ENCODE assay signal across 10 cellular contexts in the genomic region with DNA sequence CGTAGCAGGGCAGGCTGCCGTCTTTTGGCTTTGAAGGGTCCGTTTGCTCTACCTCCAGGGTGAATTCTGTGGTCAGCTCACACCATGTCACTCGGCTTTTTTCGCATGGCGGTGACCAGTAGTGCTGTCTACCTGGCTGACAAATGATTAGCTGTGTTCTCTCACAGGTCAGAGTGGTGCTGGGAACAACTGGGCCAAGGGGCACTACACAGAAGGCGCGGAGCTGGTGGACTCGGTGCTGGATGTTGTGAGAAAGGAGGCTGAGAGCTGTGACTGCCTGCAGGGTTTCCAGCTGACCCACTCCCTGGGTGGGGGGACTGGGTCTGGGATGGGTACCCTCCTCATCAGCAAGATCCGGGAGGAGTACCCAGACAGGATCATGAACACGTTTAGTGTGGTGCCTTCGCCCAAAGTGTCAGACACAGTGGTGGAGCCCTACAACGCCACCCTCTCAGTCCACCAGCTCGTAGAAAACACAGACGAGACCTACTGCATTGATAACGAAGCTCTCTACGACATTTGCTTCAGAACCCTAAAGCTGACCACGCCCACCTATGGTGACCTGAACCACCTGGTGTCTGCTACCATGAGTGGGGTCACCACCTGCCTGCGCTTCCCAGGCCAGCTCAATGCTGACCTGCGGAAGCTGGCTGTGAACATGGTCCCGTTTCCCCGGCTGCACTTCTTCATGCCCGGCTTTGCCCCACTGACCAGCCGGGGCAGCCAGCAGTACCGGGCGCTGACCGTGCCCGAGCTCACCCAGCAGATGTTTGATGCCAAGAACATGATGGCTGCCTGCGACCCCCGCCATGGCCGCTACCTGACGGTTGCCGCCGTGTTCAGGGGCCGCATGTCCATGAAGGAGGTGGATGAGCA. TPM values are rescaled to one million over a fixed set of nuclear protein-coding genes. Genes with fewer than 3 reads are reported as not detected.
DNase-seq lines count a peak whose midpoint lies in the region; ATAC-seq and TF ChIP-seq lines count a peak whose summit lies in the region.
"Had no signal": no experiment of that assay in that cellular context is flagged by ENCODE, and none has a peak within 500 bp of the region (broad histone marks: within the 10 kb centered on the region; RNA-seq: fewer than 3 reads in every experiment).

No MANE protein-coding gene starts in this region.

- H2AFZ ChIP-seq in PC-3 (ENCODE audit: low read length): no peak overlapping the region

- no peaks in the 10 kb centered on the region for H3K9me2 ChIP-seq in PC-3 (replicated peaks; ENCODE audit: low read length)

- H3K9me3 ChIP-seq in CD4-positive, alpha-beta memory T cell (ENCODE audit: control insufficient read depth in 1 of 2, low read length in 2 of 2): no peaks in the 10 kb centered on the region
- H3K9me3 ChIP-seq in PC-3 (ENCODE audit: low read length): no peaks in the 10 kb centered on the region

- peak overlapping the region; percentile 60 for H3K27ac ChIP-seq in CD4-positive, alpha-beta memory T cell (ENCODE audit: low read depth, low read length)
- peak overlapping the region; percentile 53 for H3K27ac ChIP-seq in PC-3 (ENCODE audit: low read length)

- no peak for TF ChIP-seq CTCF in PC-3 (conservative IDR thresholded peaks at IDR 0.05; ENCODE audit: low read depth, low read length)
- TF ChIP-seq CTCF in epithelial cell of esophagus (IDR thresholded peaks at IDR 0.05; ENCODE audit: insufficient read depth, low read depth, low read length, missing control alignments): no peak
- no peak for TF ChIP-seq CTCF in osteocyte (IDR thresholded peaks at IDR 0.05)

- POLR2A ChIA-PET in CD4-positive, alpha-beta memory T cell (lab: Charles Lee; ENCODE audit: partially characterized antibody): interaction anchor here (0.7 to 10.3 kb wide), 14 partner anchors 12 to 1133 kb away, joined by 3 to 260 read pairs (median 5); a partner anchor contains a TSS
- POLR2A ChIA-PET in PC-3 (lab: Charles Lee; ENCODE audit: unreplicated experiment): interaction anchor here (0.7 to 1.0 kb wide), 2 partner anchors 19 to 42 kb away, joined by 3 to 32 read pairs; no protein-coding TSS in a partner anchor

- ATAC-seq in PC-3 (no peak), HG02938 (IDR thresholded peaks at IDR 0.05; ENCODE audit: unreplicated experiment) (no peak)

- peaks cover 28% of the 10 kb centered on the region for H3K4me1 ChIP-seq in CD4-positive, alpha-beta memory T cell (ENCODE audit: insufficient read depth, low read length)
- H3K4me1 ChIP-seq in PC-3 (ENCODE audit: insufficient read depth, low read length): peaks cover 31% of the 10 kb centered on the region

- H3F3A ChIP-seq in PC-3 (ENCODE audit: low read length, unreplicated experiment): peaks cover 5% of the 10 kb centered on the region

- H3K9me3 Mint-ChIP-seq in CD4-positive, alpha-beta memory T cell: peaks cover 0 to 9% (median 0%) of the 10 kb centered on the region in 8 donors
- no peaks in the 10 kb centered on the region for H3K9me3 Mint-ChIP-seq in osteocyte (ENCODE audit: unreplicated experiment)

- peaks cover 28% of the 10 kb centered on the region for H4K20me1 ChIP-seq in PC-3 (ENCODE audit: low read length)

- peak overlapping the region; percentile 86 for H3K4me2 ChIP-seq in PC-3 (ENCODE audit: low read length)

- no TSS peak for BruUV-seq in PC-3 (replicated peaks; lab: Mats Ljungman, UMichigan)

- H3K4me1 Mint-ChIP-seq in CD4-positive, alpha-beta memory T cell: peaks cover 6 to 39% (median 22%) of the 10 kb centered on the region in 4 donors
- H3K4me1 Mint-ChIP-seq in osteocyte (ENCODE audit: unreplicated experiment): peaks cover 33% of the 10 kb centered on the region

- H3K4me3 Mint-ChIP-seq in CD4-positive, alpha-beta memory T cell: peak overlapping the region; percentile 80 to 84 (median 82)
- H3K4me3 Mint-ChIP-seq in osteocyte (ENCODE audit: unreplicated experiment): peak overlapping the region; percentile 76

- CTCF ChIA-PET in CD4-positive, alpha-beta memory T cell (lab: Charles Lee; ENCODE audit: partially characterized antibody): interaction anchor here (0.7 to 2.5 kb wide), 3 partner anchors 12 to 113 kb away, joined by 3 to 7 read pairs (median 4); a partner anchor contains a TSS
- CTCF ChIA-PET in PC-3 (lab: Charles Lee): no interaction called here

- H3K9ac ChIP-seq in PC-3 (ENCODE audit: low read length): peak overlapping the region; percentile 89

- peak overlapping the region; percentile 6 to 63 for H3K4me3 ChIP-seq in CD4-positive, alpha-beta memory T cell (ENCODE audit: low read length in 2 of 2)
- H3K4me3 ChIP-seq in PC-3 (ENCODE audit: low read length) (peak overlapping the region; percentile 97), epithelial cell of esophagus (ENCODE audit: low read length) (peak overlapping the region; percentile 76)

- peaks cover 45% of the 10 kb centered on the region for H3K79me2 ChIP-seq in PC-3 (ENCODE audit: low read length)

- H3K27ac Mint-ChIP-seq in CD4-positive, alpha-beta memory T cell: peak overlapping the region; percentile 73 to 90 (median 84)
- peak overlapping the region; percentile 57 for H3K27ac Mint-ChIP-seq in osteocyte (ENCODE audit: unreplicated experiment)

- no peak for DNase-seq in CD4-positive, alpha-beta memory T cell
- DNase-seq in PC-3 (no peak), epithelial cell of esophagus (ENCODE audit: low read depth) (no peak), osteocyte (ENCODE audit: extremely low spot score, unreplicated experiment) (no peak), RPMI8226 (no peak), SIG-M5 treated with dmso at 0.1 percent for 504 hours (lab: John Stamatoyannopoulos, UW; ENCODE audit: unreplicated experiment) (no peak)
- no peak for DNase-seq in stimulated activated naive CD4-positive, alpha-beta T cell (lab: John Stamatoyannopoulos, UW)

- H3K36me3 Mint-ChIP-seq in CD4-positive, alpha-beta memory T cell: peaks cover 10 to 12% of the 10 kb centered on the region in 2 donors
- H3K36me3 Mint-ChIP-seq in osteocyte (ENCODE audit: unreplicated experiment): peaks cover 9% of the 10 kb centered on the region

- H3K27me3 Mint-ChIP-seq in CD4-positive, alpha-beta memory T cell: peaks cover 0 to 2% of the 10 kb centered on the region in 2 donors
- H3K27me3 Mint-ChIP-seq in osteocyte (ENCODE audit: unreplicated experiment): no peaks in the 10 kb centered on the region

- H3K36me3 ChIP-seq in CD4-positive, alpha-beta memory T cell (ENCODE audit: insufficient read depth, low read length): peaks cover 18% of the 10 kb centered on the region
- H3K36me3 ChIP-seq in PC-3 (ENCODE audit: low read depth, low read length): peaks cover 17% of the 10 kb centered on the region

- intact Hi-C loops in CD4-positive, alpha-beta memory T cell (cut with micrococcal nuclease): loop anchor here (5.0 kb wide), 1 partner anchor 365 kb away; a partner anchor contains a TSS
- intact Hi-C loops in PC-3 (cut with micrococcal nuclease): no loop called here

- no peaks in the 10 kb centered on the region for H3K27me3 ChIP-seq in CD4-positive, alpha-beta memory T cell (ENCODE audit: insufficient read depth, low read length)
- no peaks in the 10 kb centered on the region for H3K27me3 ChIP-seq in PC-3 (ENCODE audit: low read length)

RNA-seq across cellular contexts. Expression of a gene that starts 1.5 kb away (rescaled TPM):
- 100 to 1,000 TPM in 1 of 2 experiments, 10 to 100 TPM in 1; 99.8 to 103 TPM for total RNA-seq in CD4-positive, alpha-beta memory T cell
- 10 to 100 TPM; 53.1 to 64.1 TPM for polyA plus RNA-seq in CD4-positive, alpha-beta memory T cell
- total RNA-seq in PC-3 (2014; rRNA removed): 424 and 599 TPM in 2 replicates
- 132 and 136 TPM in 2 replicates for total RNA-seq in osteocyte

RNA-seq across cellular contexts. Expression of a gene that starts 8.5 kb away (rescaled TPM):
- total RNA-seq in CD4-positive, alpha-beta memory T cell: not detected
- not detected for polyA plus RNA-seq in CD4-positive, alpha-beta memory T cell
- total RNA-seq in PC-3 (2014; rRNA removed) (not detected in 2 replicates), osteocyte (0.50 and 0.78 TPM in 2 replicates)
- total RNA-seq: pulmonary artery endothelial cell had no signal

RNA-seq across cellular contexts. Expression of a gene that starts 11.9 kb away (rescaled TPM):
- total RNA-seq in CD4-positive, alpha-beta memory T cell: not detected
- not detected for polyA plus RNA-seq in CD4-positive, alpha-beta memory T cell
- total RNA-seq in PC-3 (2014; rRNA removed): 1.0 and 1.5 TPM in 2 replicates
- total RNA-seq in osteocyte: not detected in 2 replicates
- total RNA-seq: pulmonary artery endothelial cell; T-helper 1 cell treated with Interleukin-12 subunit alpha and Interleukin-12 subunit beta and Interleukin-4 antibody, amounts not matched to agents 30 ng/mL and 1 ng/mL, for 36 hours had no signal

RNA-seq across cellular contexts. Expression of a gene that starts 12.6 kb away (rescaled TPM):
- total RNA-seq in CD4-positive, alpha-beta memory T cell: 10 to 100 TPM; 44.3 to 44.9 TPM
- polyA plus RNA-seq in CD4-positive, alpha-beta memory T cell: 10 to 100 TPM; 28.3 to 28.7 TPM
- 50.7 and 69.5 TPM in 2 replicates for total RNA-seq in PC-3 (2014; rRNA removed)
- 54.1 and 57.6 TPM in 2 replicates for total RNA-seq in osteocyte

RNA-seq across cellular contexts. Expression of a gene that starts 15.3 kb away (rescaled TPM):
- not detected for total RNA-seq in CD4-positive, alpha-beta memory T cell
- polyA plus RNA-seq in CD4-positive, alpha-beta memory T cell: not detected
- total RNA-seq in PC-3 (2014; rRNA removed) (1.2 and 1.7 TPM in 2 replicates), osteocyte (not detected in 2 replicates)
- total RNA-seq: T-helper 1 cell treated with Interleukin-12 subunit alpha and Interleukin-12 subunit beta and Interleukin-4 antibody, amounts not matched to agents 30 ng/mL and 1 ng/mL, for 36 hours had no signal

Comparison
In these comparisons a context has a peak if more than half of its experiments do, and no peak if none do; other contexts are left out.
1. H3K4me3 ChIP-seq: peak in every context shown above with its lines; median percentile 97 in PC-3; 76 in epithelial cell of esophagus; 34 in CD4-positive, alpha-beta memory T cell.